14 cellular contexts compared by ENCODE assay signal in the genomic region with DNA sequence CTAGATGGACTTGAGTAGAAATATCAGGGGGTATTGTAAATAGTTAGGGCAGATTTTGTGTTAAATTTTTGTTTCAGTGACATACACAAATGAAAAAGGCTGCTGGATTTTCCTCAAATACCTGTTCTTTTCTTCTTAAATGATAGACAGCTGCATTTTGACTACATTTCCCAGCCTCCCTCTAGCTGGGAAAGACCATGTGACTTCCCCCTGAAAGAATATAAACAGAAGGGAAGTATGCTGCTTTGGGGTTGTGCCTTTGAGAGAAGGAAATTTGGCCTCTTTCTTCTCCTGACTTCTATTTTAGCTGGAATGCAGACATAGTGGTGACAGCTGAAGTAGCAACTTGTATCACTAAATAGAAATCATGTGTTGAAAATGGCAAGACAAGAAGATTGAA.
A peak's percentile ranks its signal among the peaks of the same experiment; 100 is the strongest.
DNase-seq lines count a peak whose midpoint lies in the region; ATAC-seq and TF ChIP-seq lines count a peak whose summit lies in the region.
"Had no signal": no experiment of that assay in that cellular context is flagged by ENCODE, and none has a peak within 500 bp of the region (broad histone marks: within the 10 kb centered on the region; RNA-seq: fewer than 3 reads in every experiment).

No MANE protein-coding gene starts in this region.

- H3K36me3 Mint-ChIP-seq in activated T-helper 1 cell treated with anti-CD3 and anti-CD28 coated beads, Interleukin-12 subunit alpha, Interleukin-12 subunit beta, Interleukin-2, Interleukin-4 antibody, amounts not matched to agents 30 ng/mL and 10 ng/mL and 1 ng/mL, durations not matched to agents 14 hours and 24 hours and 36 hours (ENCODE audit: low read depth) = no peaks in the 10 kb centered on the region
- H3K36me3 Mint-ChIP-seq: CD8-positive, alpha-beta T cell had no signal

- no peak overlapping the region for H3K27ac Mint-ChIP-seq in activated T-helper 1 cell treated with anti-CD3 and anti-CD28 coated beads, Interleukin-12 subunit alpha, Interleukin-12 subunit beta, Interleukin-2, Interleukin-4 antibody, amounts not matched to agents 30 ng/mL and 10 ng/mL and 1 ng/mL, durations not matched to agents 14 hours and 24 hours and 36 hours
- H3K27ac Mint-ChIP-seq: B cell; CD8-positive, alpha-beta T cell; HFFc6 had no signal

- H2AFZ ChIP-seq in SK-N-SH (ENCODE audit: low read depth) = no peak overlapping the region

- H3K27me3 Mint-ChIP-seq in activated T-helper 1 cell treated with anti-CD3 and anti-CD28 coated beads, Interleukin-12 subunit alpha, Interleukin-12 subunit beta, Interleukin-2, Interleukin-4 antibody, amounts not matched to agents 30 ng/mL and 10 ng/mL and 1 ng/mL, durations not matched to agents 14 hours and 24 hours and 36 hours (ENCODE audit: insufficient read depth) = no peaks in the 10 kb centered on the region
- H3K27me3 Mint-ChIP-seq: B cell had no signal

- no peak overlapping the region for H3K9ac ChIP-seq in SK-N-SH
- H3K9ac ChIP-seq: BLaER1 treated with 17β-estradiol and CSF1 and Interleukin-3, amounts not matched to agents 10 nM and 100 nM had no signal

- no peak overlapping the region for H3K4me3 Mint-ChIP-seq in activated T-helper 1 cell treated with anti-CD3 and anti-CD28 coated beads, Interleukin-12 subunit alpha, Interleukin-12 subunit beta, Interleukin-2, Interleukin-4 antibody, amounts not matched to agents 30 ng/mL and 10 ng/mL and 1 ng/mL, durations not matched to agents 14 hours and 24 hours and 36 hours
- H3K4me3 Mint-ChIP-seq: B cell; CD8-positive, alpha-beta T cell; HFFc6 had no signal

- H3K9me2 ChIP-seq in SK-N-SH = no peaks in the 10 kb centered on the region

- TF ChIP-seq CTCF in SK-N-SH (IDR thresholded peaks at IDR 0.05) = no peak

- POLR2A ChIA-PET in SK-N-SH (lab: Yijun Ruan, JAX) = no interaction called here

- no peaks in the 10 kb centered on the region for H3K79me2 ChIP-seq in SK-N-SH (ENCODE audit: insufficient read depth)

- no peak overlapping the region for H3K4me2 ChIP-seq in SK-N-SH

- no peak for ATAC-seq in SK-N-SH treated with all-trans-retinoic acid at 6 μM for 48 hours
- ATAC-seq: CD8-positive, alpha-beta T cell; HCT116 had no signal

- no peaks in the 10 kb centered on the region for H3K36me3 ChIP-seq in SK-N-SH (replicated peaks in 1 of 2; ENCODE audit: control insufficient read depth in 1 of 2, insufficient read depth in 2 of 2, low read length in 1 of 2)
- H3K36me3 ChIP-seq: BLaER1 treated with 17β-estradiol and CSF1 and Interleukin-3, amounts not matched to agents 10 nM and 100 nM had no signal

- no peaks in the 10 kb centered on the region for H3F3A ChIP-seq in SK-N-SH (replicated peaks; ENCODE audit: insufficient read depth)

- H4K20me1 ChIP-seq in SK-N-SH (ENCODE audit: insufficient read depth) = no peaks in the 10 kb centered on the region
- H4K20me1 ChIP-seq: BLaER1 treated with 17β-estradiol and CSF1 and Interleukin-3, amounts not matched to agents 10 nM and 100 nM had no signal

- TF ChIP-seq EP300 in SK-N-SH (IDR thresholded peaks at IDR 0.05; ENCODE audit: borderline replicate concordance in 1 of 2, low read depth in 1 of 2, low read length in 1 of 2) = no peak

- no peaks in the 10 kb centered on the region; a peak in 2 of 4 replicates for H3K4me1 ChIP-seq in SK-N-SH (ENCODE audit: control insufficient read depth in 1 of 2, insufficient read depth in 2 of 2, low read depth in 1 of 2, low read length in 1 of 2)

- TF ChIP-seq RAD21 in SK-N-SH (IDR thresholded peaks at IDR 0.05; ENCODE audit: low read length) = no peak

- H3K9me3 Mint-ChIP-seq in activated T-helper 1 cell treated with anti-CD3 and anti-CD28 coated beads, Interleukin-12 subunit alpha, Interleukin-12 subunit beta, Interleukin-2, Interleukin-4 antibody, amounts not matched to agents 30 ng/mL and 10 ng/mL and 1 ng/mL, durations not matched to agents 14 hours and 24 hours and 36 hours = peaks cover 3% of the 10 kb centered on the region
- H3K9me3 Mint-ChIP-seq: HFFc6 had no signal

- DNase-seq in SK-N-SH (no peak), OCI-M1 (lab: John Stamatoyannopoulos, UW) (peak; percentile 25), myocyte (ENCODE audit: low read depth) (peak; percentile 31), globus pallidus (ENCODE audit: low spot score) (no peak), cerebellar cortex (ENCODE audit: low spot score) (no peak)
- no peak for DNase-seq in activated T-helper 1 cell treated with anti-CD3 and anti-CD28 coated beads, Interleukin-12 subunit alpha, Interleukin-12 subunit beta, Interleukin-2, Interleukin-4 antibody, amounts not matched to agents 30 ng/mL and 10 ng/mL and 1 ng/mL, durations not matched to agents 14 hours and 24 hours and 36 hours (ENCODE audit: low spot score)
- DNase-seq: Calu3; CD8-positive, alpha-beta T cell; HFFc6; IMR-90 had no signal

- H3K27me3 ChIP-seq in SK-N-SH (ENCODE audit: insufficient read depth) = no peaks in the 10 kb centered on the region
- H3K27me3 ChIP-seq: BLaER1 treated with 17β-estradiol and CSF1 and Interleukin-3, amounts not matched to agents 10 nM and 100 nM had no signal

- H3K9me3 ChIP-seq in SK-N-SH = no peaks in the 10 kb centered on the region
- H3K9me3 ChIP-seq: BLaER1 treated with 17β-estradiol and CSF1 and Interleukin-3, amounts not matched to agents 10 nM and 100 nM had no signal

- intact Hi-C loops in activated T-helper 1 cell treated with anti-CD3 and anti-CD28 coated beads, Interleukin-12 subunit alpha, Interleukin-12 subunit beta, Interleukin-2, Interleukin-4 antibody, amounts not matched to agents 30 ng/mL and 10 ng/mL and 1 ng/mL, durations not matched to agents 14 hours and 24 hours and 36 hours (cut with micrococcal nuclease) = no loop called here

- no peak overlapping the region; a peak in 1 of 4 replicates for H3K27ac ChIP-seq in SK-N-SH (ENCODE audit: low read depth in 2 of 2, low read length in 1 of 2)
- H3K27ac ChIP-seq: BLaER1 treated with 17β-estradiol and CSF1 and Interleukin-3, amounts not matched to agents 10 nM and 100 nM had no signal

- no peaks in the 10 kb centered on the region for H3K4me1 Mint-ChIP-seq in activated T-helper 1 cell treated with anti-CD3 and anti-CD28 coated beads, Interleukin-12 subunit alpha, Interleukin-12 subunit beta, Interleukin-2, Interleukin-4 antibody, amounts not matched to agents 30 ng/mL and 10 ng/mL and 1 ng/mL, durations not matched to agents 14 hours and 24 hours and 36 hours (ENCODE audit: low read depth)
- H3K4me1 Mint-ChIP-seq: B cell had no signal

- no peak overlapping the region for H3K4me3 ChIP-seq in SK-N-SH (ENCODE audit: low read depth in 2 of 2, low read length in 1 of 2)
- H3K4me3 ChIP-seq: BLaER1 treated with 17β-estradiol and CSF1 and Interleukin-3, amounts not matched to agents 10 nM and 100 nM had no signal

- CTCF ChIA-PET in SK-N-SH (lab: Yijun Ruan, JAX) = interaction anchor here (0.7 to 1.0 kb wide), 2 partner anchors 787 to 957 kb away, joined by 3 to 5 read pairs; no protein-coding TSS in a partner anchor

TF ChIP-seq in SK-N-SH, 30 proteins besides CTCF, POLR2A, EP300 and RAD21:
- TF ChIP-seq MXI1 (IDR thresholded peaks at IDR 0.05; ENCODE audit: low read depth, low read length) = no peak
- no peak for TF ChIP-seq RCOR1 (IDR thresholded peaks at IDR 0.05; ENCODE audit: low read length)
- no peak for TF ChIP-seq TAF1 (IDR thresholded peaks at IDR 0.05; ENCODE audit: borderline replicate concordance, low read depth, low read length)
- no peak for TF ChIP-seq YY1 (IDR thresholded peaks at IDR 0.05; ENCODE audit: low read depth)
- TF ChIP-seq RFX5 (IDR thresholded peaks at IDR 0.05; ENCODE audit: low read length) = no peak
- peak; percentile 65 for TF ChIP-seq USF1 (IDR thresholded peaks at IDR 0.05; ENCODE audit: borderline replicate concordance, low read depth)

TF ChIP-seq in SK-N-SH treated with all-trans-retinoic acid at 6 μM for 48 hours, 23 proteins besides CTCF, POLR2A, EP300 and RAD21 (continues in another document):
- TF ChIP-seq ZNF565 (CRISPR knock-in tag; conservative IDR thresholded peaks at IDR 0.05; ENCODE audit: low read depth) = no peak
- TF ChIP-seq, protein P1, sequence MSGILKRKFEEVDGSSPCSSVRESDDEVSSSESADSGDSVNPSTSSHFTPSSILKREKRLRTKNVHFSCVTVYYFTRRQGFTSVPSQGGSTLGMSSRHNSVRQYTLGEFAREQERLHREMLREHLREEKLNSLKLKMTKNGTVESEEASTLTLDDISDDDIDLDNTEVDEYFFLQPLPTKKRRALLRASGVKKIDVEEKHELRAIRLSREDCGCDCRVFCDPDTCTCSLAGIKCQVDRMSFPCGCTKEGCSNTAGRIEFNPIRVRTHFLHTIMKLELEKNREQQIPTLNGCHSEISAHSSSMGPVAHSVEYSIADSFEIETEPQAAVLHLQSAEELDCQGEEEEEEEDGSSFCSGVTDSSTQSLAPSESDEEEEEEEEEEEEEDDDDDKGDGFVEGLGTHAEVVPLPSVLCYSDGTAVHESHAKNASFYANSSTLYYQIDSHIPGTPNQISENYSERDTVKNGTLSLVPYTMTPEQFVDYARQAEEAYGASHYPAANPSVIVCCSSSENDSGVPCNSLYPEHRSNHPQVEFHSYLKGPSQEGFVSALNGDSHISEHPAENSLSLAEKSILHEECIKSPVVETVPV (CRISPR knock-in tag; IDR thresholded peaks at IDR 0.05) = no peak
- TF ChIP-seq CSDC2 (CRISPR knock-in tag; IDR thresholded peaks at IDR 0.05) = no peak
- TF ChIP-seq ESRRG (CRISPR knock-in tag; IDR thresholded peaks at IDR 0.05) = no peak
- no peak for TF ChIP-seq GLIS3 (CRISPR knock-in tag; IDR thresholded peaks at IDR 0.05)
- no peak for TF ChIP-seq ZNF8 (CRISPR knock-in tag; IDR thresholded peaks at IDR 0.05)
- TF ChIP-seq TCF4 (CRISPR knock-in tag; IDR thresholded peaks at IDR 0.05; ENCODE audit: borderline replicate concordance) = no peak
- no peak for TF ChIP-seq TOX (CRISPR knock-in tag; IDR thresholded peaks at IDR 0.05; ENCODE audit: borderline replicate concordance)
- TF ChIP-seq ZFP30 (CRISPR knock-in tag; IDR thresholded peaks at IDR 0.05) = no peak
- TF ChIP-seq ZNF70 (CRISPR knock-in tag; IDR thresholded peaks at IDR 0.05) = no peak
- no peak for TF ChIP-seq POU6F1 (CRISPR knock-in tag; IDR thresholded peaks at IDR 0.05; ENCODE audit: borderline replicate concordance, low read depth)
- TF ChIP-seq OSR1 (CRISPR knock-in tag; IDR thresholded peaks at IDR 0.05) = no peak
- TF ChIP-seq ISL1 (CRISPR knock-in tag; IDR thresholded peaks at IDR 0.05) = no peak
- TF ChIP-seq SNAI2 (CRISPR knock-in tag; IDR thresholded peaks at IDR 0.05) = no peak

Comparison
In these comparisons a context has a peak if more than half of its experiments do, and no peak if none do; other contexts are left out.
1. DNase-seq: peak in OCI-M1 (single experiment) and myocyte (single experiment); none in SK-N-SH (single experiment), globus pallidus (single experiment), activated T-helper 1 cell treated with anti-CD3 and anti-CD28 coated beads, Interleukin-12 subunit alpha, Interleukin-12 subunit beta, Interleukin-2, Interleukin-4 antibody, amounts not matched to agents 30 ng/mL and 10 ng/mL and 1 ng/mL, durations not matched to agents 14 hours and 24 hours and 36 hours (single experiment) and cerebellar cortex (single experiment).